Comparison of ENCODE assay signal across 28 cellular contexts in the genomic region with DNA sequence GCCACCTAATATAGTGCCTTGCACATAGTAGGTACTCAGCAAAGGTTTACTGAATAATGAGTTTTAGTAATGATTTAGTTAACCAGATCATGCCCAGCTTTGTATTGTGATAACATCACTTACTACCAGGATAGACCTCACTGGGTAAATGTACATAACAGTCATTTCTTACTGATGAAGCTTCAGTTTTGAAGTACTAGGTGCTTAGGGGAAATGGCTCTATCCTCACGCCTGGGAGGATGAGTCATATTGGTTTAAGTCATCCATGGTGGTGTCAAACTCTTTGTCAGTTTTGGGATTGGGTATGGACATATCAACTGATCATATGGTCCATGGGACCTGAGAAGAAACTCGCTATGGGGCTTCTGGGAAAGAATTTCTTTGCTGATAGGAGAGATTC.
DNase-seq lines count a peak whose midpoint lies in the region; ATAC-seq and TF ChIP-seq lines count a peak whose summit lies in the region.
"Had no signal": no experiment of that assay in that cellular context is flagged by ENCODE, and none has a peak within 500 bp of the region (broad histone marks: within the 10 kb centered on the region; RNA-seq: fewer than 3 reads in every experiment).

No MANE protein-coding gene starts in this region.

- H4K5ac ChIP-seq in H9 (ENCODE audit: insufficient read length, low read depth, low read length), result no peak overlapping the region

- H3K4me1 ChIP-seq in H9 (ENCODE audit: insufficient read depth, low read length), result no peaks in the 10 kb centered on the region

- no CpG with 5 or more reads among the region's 2 CpGs for WGBS in H9 (ENCODE audit: extremely low coverage, insufficient read length, low lambda C conversion rate)

- H4K8ac ChIP-seq in H9 (replicated peaks; ENCODE audit: insufficient read length, low read depth, low read length), result no peak overlapping the region

- H3K18ac ChIP-seq in H9 (ENCODE audit: insufficient read length, low read depth, low read length), result no peak overlapping the region

- peaks cover 0 to 13% of the 10 kb centered on the region in 2 experiments; a peak in 2 of 4 replicates for H3K4me1 Mint-ChIP-seq in H9
- H3K4me1 Mint-ChIP-seq: activated CD4-positive, alpha-beta T cell treated with anti-CD3 and anti-CD28 coated beads, Interleukin-2, amount 10 ng/mL, durations not matched to agents 7 days and 5 days had no signal

- no peak overlapping the region for H3T11ph ChIP-seq in H9 (ENCODE audit: low read length)

- peaks cover 7% of the 10 kb centered on the region for H3K27me3 Mint-ChIP-seq in H9 (ENCODE audit: low read depth)

- TF ChIP-seq CTCF in fibroblast of mammary gland (conservative IDR thresholded peaks at IDR 0.05; ENCODE audit: control insufficient read depth, insufficient read depth, low read depth, low read length), result no peak
- TF ChIP-seq CTCF in H9 (conservative IDR thresholded peaks at IDR 0.05), result no peak

- ATAC-seq in HG03108 (IDR thresholded peaks at IDR 0.05; ENCODE audit: unreplicated experiment), result no peak
- no peak for ATAC-seq in HG02870 (IDR thresholded peaks at IDR 0.05; ENCODE audit: unreplicated experiment)
- ATAC-seq in HG02610 (IDR thresholded peaks at IDR 0.05; ENCODE audit: unreplicated experiment), result no peak
- ATAC-seq: CD8-positive, alpha-beta T cell; left cardiac atrium had no signal

- H3K36me3 Mint-ChIP-seq in H9 (ENCODE audit: insufficient read depth in 1 of 3, low read depth in 3 of 3), result no peaks in the 10 kb centered on the region
- H3K36me3 Mint-ChIP-seq: CD8-positive, alpha-beta T cell had no signal

- no peak overlapping the region for H3K4ac ChIP-seq in H9 (ENCODE audit: low read depth, low read length)

- H4K20me1 ChIP-seq in H9 (ENCODE audit: control insufficient read depth, insufficient read depth, insufficient read length), result no peaks in the 10 kb centered on the region

- H2AFZ ChIP-seq in H9 (ENCODE audit: low read length), result no peak overlapping the region

- no peak overlapping the region for H3K9ac ChIP-seq in H9 (ENCODE audit: extremely low read depth, insufficient read length, low read length)

- no peaks in the 10 kb centered on the region for H3K9me3 Mint-ChIP-seq in H9
- H3K9me3 Mint-ChIP-seq: activated CD4-positive, alpha-beta T cell treated with anti-CD3 and anti-CD28 coated beads, Interleukin-2, amount 10 ng/mL, durations not matched to agents 7 days and 5 days; CD8-positive, alpha-beta T cell; nephron had no signal

- H2BK120ac ChIP-seq in H9 (ENCODE audit: low read depth, low read length, poor library complexity, severe bottlenecking), result no peak overlapping the region

- H3K27me3 ChIP-seq in H9 (ENCODE audit: insufficient read depth, low read length), result no peaks in the 10 kb centered on the region
- H3K27me3 ChIP-seq: tibial nerve had no signal

- no peak overlapping the region for H2BK15ac ChIP-seq in H9 (ENCODE audit: low read depth, low read length)

- H3K23me2 ChIP-seq in H9 (ENCODE audit: insufficient read length, low read depth, low read length, poor library complexity, severe bottlenecking), result no peaks in the 10 kb centered on the region

- H3K14ac ChIP-seq in H9 (ENCODE audit: insufficient read depth, low read length), result no peak overlapping the region

- H2AK5ac ChIP-seq in H9 (ENCODE audit: insufficient read length, low read length), result no peak overlapping the region

- H3K27ac Mint-ChIP-seq in H9, result no peak overlapping the region
- H3K27ac Mint-ChIP-seq: activated CD4-positive, alpha-beta T cell treated with anti-CD3 and anti-CD28 coated beads, Interleukin-2, amount 10 ng/mL, durations not matched to agents 7 days and 5 days; CD8-positive, alpha-beta T cell had no signal

- no peak overlapping the region for H3K4me3 Mint-ChIP-seq in H9
- H3K4me3 Mint-ChIP-seq: activated CD4-positive, alpha-beta T cell treated with anti-CD3 and anti-CD28 coated beads, Interleukin-2, amount 10 ng/mL, durations not matched to agents 7 days and 5 days; CD8-positive, alpha-beta T cell; nephron had no signal

- no peak overlapping the region for H2BK20ac ChIP-seq in H9 (ENCODE audit: low read depth, low read length, poor library complexity, severe bottlenecking)

- no peaks in the 10 kb centered on the region for H3K79me2 ChIP-seq in H9 (ENCODE audit: insufficient read depth, low read length)

- no peak overlapping the region for H2BK12ac ChIP-seq in H9 (ENCODE audit: insufficient read length, low read depth, low read length)

- DNase-seq in A172 (ENCODE audit: low spot score), result peak; percentile 22
- DNase-seq in EL, result peak; percentile 64
- peak; percentile 40 for DNase-seq in RKO (ENCODE audit: low spot score)
- peak; percentile 48 for DNase-seq in fibroblast of mammary gland (ENCODE audit: low read depth)
- no peak for DNase-seq in H9
- DNase-seq: activated CD4-positive, alpha-beta T cell treated with anti-CD3 and anti-CD28 coated beads, Interleukin-2, amount 10 ng/mL, durations not matched to agents 7 days and 5 days; activated CD8-positive, alpha-beta memory T cell treated with anti-CD3 and anti-CD28 coated beads, Interleukin-2, amount 50 U/mL, for 4 hours; activated gamma-delta T cell; amygdala; CD8-positive, alpha-beta T cell; central memory CD4-positive, alpha-beta T cell; DMS79; erythroblast; H7; left cardiac atrium; MM.1S; NCI-H1436 treated with DMSO at 0.1 percent for 48 hours; NCI-H2171; NCI-H526 treated with DMSO at 0.1 percent for 48 hours; SHP77 treated with DMSO at 0.1 percent for 48 hours; stimulated activated CD4-positive, alpha-beta T cell treated with anti-CD3 and anti-CD28 coated beads, Interleukin-1b, Interleukin-23, amount 100 ng/mL, for 48 hours; stimulated activated naive CD4-positive, alpha-beta T cell treated with Interleukin-2 at 50 U/mL for 16 hours; T-helper 1 cell had no signal

- no peaks in the 10 kb centered on the region for H3K79me1 ChIP-seq in H9 (ENCODE audit: insufficient read depth, low read depth, low read length, poor library complexity, severe bottlenecking)

- no peak overlapping the region for H2BK5ac ChIP-seq in H9 (ENCODE audit: insufficient read length, low read length)

- no peak overlapping the region for H3K56ac ChIP-seq in H9 (ENCODE audit: insufficient read length, low read depth, low read length)

- H3K4me2 ChIP-seq in H9 (ENCODE audit: insufficient read depth, insufficient read length, low read length), result no peak overlapping the region

- no peak overlapping the region for H3K23ac ChIP-seq in H9 (ENCODE audit: insufficient read length, low read depth, low read length)

- H3K9me3 ChIP-seq in H9 (ENCODE audit: control insufficient read depth, low read depth, low read length), result no peaks in the 10 kb centered on the region
- H3K9me3 ChIP-seq: tibial nerve had no signal

- H3K27ac ChIP-seq in H9 (ENCODE audit: insufficient read length, low read depth, low read length), result no peak overlapping the region
- H3K27ac ChIP-seq: tibial nerve had no signal

- no peak overlapping the region for H4K91ac ChIP-seq in H9 (ENCODE audit: insufficient read length, low read depth, low read length)

- no peak overlapping the region for H3K4me3 ChIP-seq in fibroblast of mammary gland (ENCODE audit: control insufficient read depth, low read depth, low read length)
- H3K4me3 ChIP-seq: tibial nerve had no signal
